In genomic region chr1:102435483-102435882, GRCh38 we compare ENCODE assay signal across 18 cellular contexts.
"Had no signal": no experiment of that assay in that cellular context is flagged by ENCODE, and none has a peak within 500 bp of the region (broad histone marks: within the 10 kb centered on the region; RNA-seq: fewer than 3 reads in every experiment).

No MANE protein-coding gene starts in this region.

- ATAC-seq: activated CD4-positive, alpha-beta T cell treated with anti-CD3 and anti-CD28 coated beads for 36 hours; naive thymus-derived CD4-positive, alpha-beta T cell; stimulated activated naive CD8-positive, alpha-beta T cell treated with anti-CD3 and anti-CD28 coated beads, Interleukin-15, amount 100 ng/mL, for 72 hours had no signal

- H3K4me1 ChIP-seq: esophagus squamous epithelium, neural progenitor cell, right atrium auricular region, suprapubic skin, transverse colon, vagina had no signal

- H3K36me3 Mint-ChIP-seq: activated naive CD8-positive, alpha-beta T cell treated with anti-CD3 and anti-CD28 coated beads for 36 hours; immature natural killer cell; memory B cell; naive thymus-derived CD4-positive, alpha-beta T cell; neural progenitor cell had no signal

- H3K4me1 Mint-ChIP-seq: activated CD4-positive, alpha-beta T cell treated with anti-CD3 and anti-CD28 coated beads for 36 hours; activated naive CD8-positive, alpha-beta T cell treated with anti-CD3 and anti-CD28 coated beads for 36 hours; immature natural killer cell; memory B cell; naive thymus-derived CD4-positive, alpha-beta T cell; neural progenitor cell; stimulated activated naive CD8-positive, alpha-beta T cell treated with anti-CD3 and anti-CD28 coated beads, Interleukin-15, amount 100 ng/mL, for 72 hours had no signal

- H3K27ac ChIP-seq: esophagus squamous epithelium, neural progenitor cell, right atrium auricular region, suprapubic skin, transverse colon, vagina had no signal

- H3K4me2 ChIP-seq: neural progenitor cell had no signal

- H3K9ac ChIP-seq: neural progenitor cell had no signal

- H3K4me3 Mint-ChIP-seq: activated CD4-positive, alpha-beta T cell treated with anti-CD3 and anti-CD28 coated beads for 36 hours; activated naive CD8-positive, alpha-beta T cell treated with anti-CD3 and anti-CD28 coated beads for 36 hours; immature natural killer cell; memory B cell; naive thymus-derived CD4-positive, alpha-beta T cell; neural progenitor cell; stimulated activated naive CD8-positive, alpha-beta T cell treated with anti-CD3 and anti-CD28 coated beads, Interleukin-15, amount 100 ng/mL, for 72 hours had no signal

- H3K36me3 ChIP-seq: esophagus squamous epithelium, neural progenitor cell, right atrium auricular region, suprapubic skin, transverse colon, vagina had no signal

- DNase-seq: activated CD4-positive, alpha-beta T cell treated with anti-CD3 and anti-CD28 coated beads for 36 hours; activated CD4-positive, alpha-beta T cell treated with anti-CD3 and anti-CD28 coated beads, Interleukin-2, amount 50 U/mL, for 48 hours; activated naive CD4-positive, alpha-beta T cell; activated naive CD8-positive, alpha-beta T cell treated with anti-CD3 and anti-CD28 coated beads for 36 hours; activated T-cell treated with anti-CD3 and anti-CD28 coated beads for 4 hours; amniotic stem cell; effector CD8-positive, alpha-beta T cell; esophagus squamous epithelium; immature natural killer cell; naive thymus-derived CD4-positive, alpha-beta T cell; stimulated activated naive CD8-positive, alpha-beta T cell treated with anti-CD3 and anti-CD28 coated beads, Interleukin-15, amount 100 ng/mL, for 72 hours; transverse colon had no signal

- H3K4me3 ChIP-seq: esophagus squamous epithelium, neural progenitor cell, right atrium auricular region, suprapubic skin, transverse colon, vagina had no signal

- H3K27me3 Mint-ChIP-seq: activated CD4-positive, alpha-beta T cell treated with anti-CD3 and anti-CD28 coated beads for 36 hours; activated naive CD8-positive, alpha-beta T cell treated with anti-CD3 and anti-CD28 coated beads for 36 hours; memory B cell; naive thymus-derived CD4-positive, alpha-beta T cell; progenitor cell of endocrine pancreas; stimulated activated naive CD8-positive, alpha-beta T cell treated with anti-CD3 and anti-CD28 coated beads, Interleukin-15, amount 100 ng/mL, for 72 hours had no signal

- H3K9me3 Mint-ChIP-seq: neural progenitor cell had no signal

- H3K27me3 ChIP-seq: esophagus squamous epithelium, neural progenitor cell, right atrium auricular region, suprapubic skin, transverse colon, vagina had no signal

- H3K27ac Mint-ChIP-seq: activated CD4-positive, alpha-beta T cell treated with anti-CD3 and anti-CD28 coated beads for 36 hours; activated naive CD8-positive, alpha-beta T cell treated with anti-CD3 and anti-CD28 coated beads for 36 hours; immature natural killer cell; memory B cell; naive thymus-derived CD4-positive, alpha-beta T cell; neural progenitor cell; progenitor cell of endocrine pancreas; stimulated activated naive CD8-positive, alpha-beta T cell treated with anti-CD3 and anti-CD28 coated beads, Interleukin-15, amount 100 ng/mL, for 72 hours had no signal
